Comparison of ENCODE assay signal across 7 cellular contexts in the genomic region with DNA sequence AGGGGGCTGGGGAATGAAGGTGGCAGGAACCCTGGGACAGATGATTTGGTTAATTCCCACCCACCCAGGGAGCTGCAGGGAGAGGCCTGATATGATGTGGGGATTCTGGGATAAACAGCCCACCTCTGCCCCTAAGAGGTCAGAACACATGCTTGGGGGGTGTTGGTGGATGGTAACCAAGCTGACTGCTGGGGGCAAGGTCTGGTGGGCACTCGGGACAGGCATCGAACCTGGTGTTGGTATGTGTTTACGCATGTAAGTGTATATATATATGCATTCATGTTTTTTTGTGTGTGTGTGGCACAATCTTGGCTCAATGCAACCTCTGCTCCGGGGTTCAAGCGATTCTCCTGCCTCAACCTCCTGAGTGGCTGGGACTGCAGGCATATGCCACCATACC.
"Had no signal": no experiment of that assay in that cellular context is flagged by ENCODE, and none has a peak within 500 bp of the region (broad histone marks: within the 10 kb centered on the region; RNA-seq: fewer than 3 reads in every experiment).

No MANE protein-coding gene starts in this region.

- H3K4me3 ChIP-seq: GM23338 had no signal

- H3K4me3 Mint-ChIP-seq: GM23338, H9, HFFc6 had no signal

- H3K9me3 Mint-ChIP-seq: HFFc6 had no signal

- DNase-seq: H9, HFFc6, KBM-7 had no signal

- H3K36me3 Mint-ChIP-seq: IgD-negative memory B cell had no signal

- ATAC-seq: GM23338, HCT116 had no signal

- H3K27ac ChIP-seq: KMS-11 had no signal

- H3K27me3 Mint-ChIP-seq: IgD-negative memory B cell had no signal

- H3K27ac Mint-ChIP-seq: GM23338, H9, HFFc6 had no signal
